In genomic region chr10:62266611-62267010, GRCh38 we compare ENCODE assay signal across 16 cellular contexts. TPM values are rescaled to one million over a fixed set of nuclear protein-coding genes. Genes with fewer than 3 reads are reported as not detected.
DNase-seq lines count a peak whose midpoint lies in the region; ATAC-seq and TF ChIP-seq lines count a peak whose summit lies in the region.
"Had no signal": no experiment of that assay in that cellular context is flagged by ENCODE, and none has a peak within 500 bp of the region (broad histone marks: within the 10 kb centered on the region; RNA-seq: fewer than 3 reads in every experiment).

No MANE protein-coding gene starts in this region.

- WGBS in body of pancreas, 2 donors, result 37 to 52% methylated on average over 3 of the region's 3 CpGs

- H3K27ac Mint-ChIP-seq in activated T-helper 17 cell treated with anti-CD3 and anti-CD28 coated beads, Interleukin-2, amount 50 U/mL, for 72 hours, result no peak overlapping the region
- H3K27ac Mint-ChIP-seq in nephron, result no peak overlapping the region
- H3K27ac Mint-ChIP-seq: activated naive CD4-positive, alpha-beta T cell treated with anti-CD3 and anti-CD28 coated beads, Interleukin-2, amount 50 U/mL, for 24 hours had no signal

- H3K9me3 ChIP-seq in body of pancreas, result no peaks in the 10 kb centered on the region
- H3K9me3 ChIP-seq: heart right ventricle, transverse colon had no signal

- H3K36me3 Mint-ChIP-seq in activated T-helper 17 cell treated with anti-CD3 and anti-CD28 coated beads, Interleukin-2, amount 50 U/mL, for 72 hours (ENCODE audit: low read depth), result no peaks in the 10 kb centered on the region
- H3K36me3 Mint-ChIP-seq in nephron (ENCODE audit: low read depth), result no peaks in the 10 kb centered on the region
- H3K36me3 Mint-ChIP-seq: activated naive CD4-positive, alpha-beta T cell treated with anti-CD3 and anti-CD28 coated beads, Interleukin-2, amount 50 U/mL, for 24 hours had no signal

- H3K4me1 ChIP-seq in body of pancreas, result peaks cover 6% of the 10 kb centered on the region

- ATAC-seq in activated T-helper 17 cell treated with anti-CD3 and anti-CD28 coated beads, Interleukin-2, amount 50 U/mL, for 72 hours (replicated peaks), result peak; percentile 33
- ATAC-seq in body of pancreas, result no peak
- ATAC-seq: heart right ventricle, left cardiac atrium had no signal

- no peak overlapping the region for H3K27ac ChIP-seq in body of pancreas
- H3K27ac ChIP-seq: heart right ventricle, transverse colon had no signal

- TF ChIP-seq POLR2A in body of pancreas (IDR thresholded peaks at IDR 0.05), result no peak

- H3K4me3 Mint-ChIP-seq in activated T-helper 17 cell treated with anti-CD3 and anti-CD28 coated beads, Interleukin-2, amount 50 U/mL, for 72 hours, result peak overlapping the region; percentile 79
- peak overlapping the region; percentile 80 to 92 (median 91) for H3K4me3 Mint-ChIP-seq in nephron

- H3K27me3 Mint-ChIP-seq in activated T-helper 17 cell treated with anti-CD3 and anti-CD28 coated beads, Interleukin-2, amount 50 U/mL, for 72 hours, result peaks cover 10% of the 10 kb centered on the region
- no peaks in the 10 kb centered on the region for H3K27me3 Mint-ChIP-seq in nephron (ENCODE audit: low read depth)
- H3K27me3 Mint-ChIP-seq: activated naive CD4-positive, alpha-beta T cell treated with anti-CD3 and anti-CD28 coated beads, Interleukin-2, amount 50 U/mL, for 24 hours had no signal

- H3K4me1 Mint-ChIP-seq in activated T-helper 17 cell treated with anti-CD3 and anti-CD28 coated beads, Interleukin-2, amount 50 U/mL, for 72 hours, result peaks cover 3% of the 10 kb centered on the region
- H3K4me1 Mint-ChIP-seq in nephron, result peaks cover 30% of the 10 kb centered on the region

- no peaks in the 10 kb centered on the region for H3K36me3 ChIP-seq in body of pancreas (replicated peaks in 1 of 2; ENCODE audit: insufficient read depth in 1 of 2, low read depth in 2 of 2)
- H3K36me3 ChIP-seq: heart right ventricle, transverse colon had no signal

- no peak overlapping the region for H3K4me3 ChIP-seq in body of pancreas
- H3K4me3 ChIP-seq: heart right ventricle, transverse colon had no signal

- TF ChIP-seq CTCF in nephron (IDR thresholded peaks at IDR 0.05; ENCODE audit: unreplicated experiment in 3 of 3) (no peak), body of pancreas (IDR thresholded peaks at IDR 0.05) (no peak)

- no peaks in the 10 kb centered on the region for H3K27me3 ChIP-seq in body of pancreas
- H3K27me3 ChIP-seq: transverse colon had no signal

- no peaks in the 10 kb centered on the region for H3K9me3 Mint-ChIP-seq in activated T-helper 17 cell treated with anti-CD3 and anti-CD28 coated beads, Interleukin-2, amount 50 U/mL, for 72 hours
- no peaks in the 10 kb centered on the region for H3K9me3 Mint-ChIP-seq in nephron
- H3K9me3 Mint-ChIP-seq: activated naive CD4-positive, alpha-beta T cell treated with anti-CD3 and anti-CD28 coated beads, Interleukin-2, amount 50 U/mL, for 24 hours had no signal

- DNase-seq in DMS53 (lab: John Stamatoyannopoulos, UW) (peak; percentile 80), MV-4-11 (lab: John Stamatoyannopoulos, UW) (peak; percentile 47), NCI-H1930 (lab: John Stamatoyannopoulos, UW) (no peak), body of pancreas (no peak), head of caudate nucleus (no peak)
- DNase-seq: caudate nucleus; heart right ventricle; left cardiac atrium; MM.1S; NCI-H446 treated with DMSO at 0.1 percent for 48 hours; Right ventricle myocardium superior; stimulated activated CD4-positive, alpha-beta T cell treated with anti-CD3 and anti-CD28 coated beads, Interleukin-2, amount 100 ng/mL, for 24 hours; transverse colon had no signal

- intact Hi-C loops in body of pancreas (cut with DNase I) (no loop called here), head of caudate nucleus (cut with DNase I) (loop anchor here (10.0 kb wide), 1 partner anchor 138 kb away; no protein-coding TSS in a partner anchor)

RNA-seq across cellular contexts. Expression of gene RTKN2, which starts 2.0 kb away (rescaled TPM):
- total RNA-seq in activated T-helper 17 cell treated with anti-CD3 and anti-CD28 coated beads, Interleukin-2, amount 50 U/mL, for 72 hours, result 1 to 10 TPM; 5.6 to 6.1 TPM
- under 1 TPM in 1 of 2 donors, not detected in 1; 0.33 TPM for total RNA-seq in body of pancreas
- total RNA-seq: Right ventricle myocardium superior had no signal

Comparison
In these comparisons a context has a peak if more than half of its experiments do, and no peak if none do; other contexts are left out.
1. DNase-seq: peak in DMS53 (single experiment) and MV-4-11 (single experiment); none in NCI-H1930 (0 of 2), body of pancreas (0 of 4) and head of caudate nucleus (0 of 42).
2. RNA of gene RTKN2, which starts 2.0 kb away (total RNA-seq): 5.6 to 6.1 TPM in activated T-helper 17 cell treated with anti-CD3 and anti-CD28 coated beads, Interleukin-2, amount 50 U/mL, for 72 hours; 0.33 TPM in body of pancreas; every median in the first group is over 4 times any median in the second.